9 cellular contexts compared by ENCODE assay signal in the genomic region with DNA sequence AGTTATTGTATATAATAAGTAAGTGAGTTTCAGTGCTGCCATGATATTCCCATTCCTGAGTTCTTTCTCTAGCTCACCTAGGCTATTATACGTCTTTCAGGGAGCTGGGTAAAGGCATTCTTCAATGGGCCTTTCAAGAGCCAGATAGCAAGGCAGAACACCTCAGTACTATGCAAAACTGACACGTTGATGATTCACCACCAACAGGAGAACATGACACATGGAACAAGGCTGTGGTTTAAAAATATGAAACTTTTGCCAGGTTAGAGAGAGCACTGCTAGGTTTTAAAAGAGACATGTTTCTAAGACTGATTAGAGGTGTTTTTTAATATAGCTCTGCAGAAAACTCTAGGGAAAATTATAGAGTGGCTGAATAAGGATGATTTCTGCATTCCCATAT.
DNase-seq lines count a peak whose midpoint lies in the region; ATAC-seq, FAIRE-seq and TF ChIP-seq lines count a peak whose summit lies in the region.
"Had no signal": no experiment of that assay in that cellular context is flagged by ENCODE, and none has a peak within 500 bp of the region (broad histone marks: within the 10 kb centered on the region; RNA-seq: fewer than 3 reads in every experiment).

No MANE protein-coding gene starts in this region.

- H3K4me2 ChIP-seq in astrocyte (ENCODE audit: low read length), result peak overlapping the region; percentile 9

- no peaks in the 10 kb centered on the region for H3K36me3 ChIP-seq in astrocyte (ENCODE audit: insufficient read depth, low read length)
- H3K36me3 ChIP-seq in vagina, result no peaks in the 10 kb centered on the region

- H3K27ac Mint-ChIP-seq in Calu3 (ENCODE audit: unreplicated experiment) (peak overlapping the region; percentile 77), astrocyte (ENCODE audit: unreplicated experiment) (no peak overlapping the region)

- TF ChIP-seq CTCF in Calu3 (IDR thresholded peaks at IDR 0.05; ENCODE audit: unreplicated experiment), result no peak
- TF ChIP-seq CTCF in astrocyte (IDR thresholded peaks at IDR 0.05; ENCODE audit: insufficient read depth, low read depth, low read length), result no peak
- TF ChIP-seq CTCF in vagina (IDR thresholded peaks at IDR 0.05), result no peak

- no peak overlapping the region for H2AFZ ChIP-seq in astrocyte (ENCODE audit: low read depth, low read length)

- TF ChIP-seq POLR2A in vagina (IDR thresholded peaks at IDR 0.05), result no peak

- H3K27ac ChIP-seq in astrocyte (ENCODE audit: low read depth, low read length) (no peak overlapping the region), vagina (no peak overlapping the region)
- H3K27ac ChIP-seq: skin epidermis had no signal

- peaks cover 2% of the 10 kb centered on the region for H3K9me3 Mint-ChIP-seq in Calu3 (ENCODE audit: low read depth, unreplicated experiment)
- H3K9me3 Mint-ChIP-seq in astrocyte (ENCODE audit: unreplicated experiment), result no peaks in the 10 kb centered on the region

- H3K79me2 ChIP-seq in astrocyte (ENCODE audit: insufficient read depth, low read length), result no peaks in the 10 kb centered on the region

- H3K4me1 ChIP-seq in astrocyte (ENCODE audit: insufficient read depth, low read length), result peaks cover 6% of the 10 kb centered on the region
- no peaks in the 10 kb centered on the region for H3K4me1 ChIP-seq in vagina

- peak; percentile 29 for FAIRE-seq in astrocyte (lab: Jason Lieb, UNC)

- H4K20me1 ChIP-seq in astrocyte (ENCODE audit: insufficient read depth, low read length), result no peaks in the 10 kb centered on the region

- H3K9me3 ChIP-seq in astrocyte (ENCODE audit: insufficient read depth, low read depth, low read length) (no peaks in the 10 kb centered on the region), vagina (peaks cover 3% of the 10 kb centered on the region)

- H3K4me3 Mint-ChIP-seq in Calu3 (ENCODE audit: low read depth, unreplicated experiment), result no peak overlapping the region
- no peak overlapping the region for H3K4me3 Mint-ChIP-seq in astrocyte (ENCODE audit: unreplicated experiment)

- CTCF ChIA-PET in Calu3 (lab: Charles Lee), result interaction anchor here (1.2 kb wide), 1 partner anchor 29 kb away, joined by 3 read pairs; no protein-coding TSS in a partner anchor

- H3K9ac ChIP-seq in astrocyte (ENCODE audit: low read length), result no peak overlapping the region

- intact Hi-C loops in Calu3 (cut with micrococcal nuclease; ENCODE audit: unreplicated experiment), result no loop called here
- intact Hi-C loops in vagina (cut with DNase I), result no loop called here

- H3K4me3 ChIP-seq in astrocyte (ENCODE audit: insufficient read depth, low read depth, low read length) (no peak overlapping the region), vagina (no peak overlapping the region)
- H3K4me3 ChIP-seq: skin epidermis had no signal

- H3K4me1 Mint-ChIP-seq in Calu3 (ENCODE audit: low read depth, unreplicated experiment), result peaks cover 20% of the 10 kb centered on the region
- H3K4me1 Mint-ChIP-seq in astrocyte (ENCODE audit: low read depth, unreplicated experiment), result peaks cover 19% of the 10 kb centered on the region

- H3K27me3 ChIP-seq in astrocyte (ENCODE audit: insufficient read depth, low read length) (no peaks in the 10 kb centered on the region), vagina (no peaks in the 10 kb centered on the region)

- DNase-seq in Calu3 (peak; percentile 21), astrocyte (ENCODE audit: low read depth) (peak; percentile 85), left lobe of liver (ENCODE audit: low spot score) (no peak), vagina (ENCODE audit: extremely low spot score in 2 of 2) (no peak), NCI-H2081 treated with DMSO at 0.1 percent for 48 hours (lab: John Stamatoyannopoulos, UW) (no peak)
- DNase-seq in effector CD8-positive, alpha-beta T cell (lab: John Stamatoyannopoulos, UW), result no peak

- no TSS peak for BruUV-seq in Calu3 (replicated peaks; lab: Mats Ljungman, UMichigan)

- H3K36me3 Mint-ChIP-seq in Calu3 (ENCODE audit: insufficient read depth, unreplicated experiment) (peaks cover 11% of the 10 kb centered on the region), astrocyte (ENCODE audit: low read depth, unreplicated experiment) (no peaks in the 10 kb centered on the region)

- ATAC-seq in GM19463 (IDR thresholded peaks at IDR 0.05; ENCODE audit: unreplicated experiment) (peak; percentile 75), HG03439 (IDR thresholded peaks at IDR 0.05; ENCODE audit: unreplicated experiment) (peak; percentile 84), left lobe of liver (no peak)

- no peaks in the 10 kb centered on the region for H3K27me3 Mint-ChIP-seq in Calu3 (ENCODE audit: unreplicated experiment)
- no peaks in the 10 kb centered on the region for H3K27me3 Mint-ChIP-seq in astrocyte (ENCODE audit: low read depth, unreplicated experiment)

Comparison
In these comparisons a context has a peak if more than half of its experiments do, and no peak if none do; other contexts are left out.
1. DNase-seq: peak in Calu3 (single experiment) and astrocyte (single experiment); none in left lobe of liver (single experiment), vagina (0 of 2), NCI-H2081 treated with DMSO at 0.1 percent for 48 hours (single experiment) and effector CD8-positive, alpha-beta T cell (single experiment).